Comparison of ENCODE assay signal across 16 cellular contexts in genomic region chr7:95479992-95480624, GRCh38.
A peak's percentile ranks its signal among the peaks of the same experiment; 100 is the strongest.
DNase-seq lines count a peak whose midpoint lies in the region; ATAC-seq and TF ChIP-seq lines count a peak whose summit lies in the region.
"Had no signal": no experiment of that assay in that cellular context is flagged by ENCODE, and none has a peak within 500 bp of the region (broad histone marks: within the 10 kb centered on the region; RNA-seq: fewer than 3 reads in every experiment).

No MANE protein-coding gene starts in this region.

- TF ChIP-seq CTCF in GM12865 (IDR thresholded peaks at IDR 0.05; ENCODE audit: insufficient read depth, low read depth, low read length, missing control alignments): no peak

- no peak overlapping the region for H3K4me3 ChIP-seq in GM12865 (ENCODE audit: low read depth, low read length)
- H3K4me3 ChIP-seq: mucosa of descending colon, transverse colon had no signal

- DNase-seq in GM12865 (ENCODE audit: low read depth) (peak; percentile 16), SKM-1 (lab: John Stamatoyannopoulos, UW; ENCODE audit: unreplicated experiment) (no peak), DMS53 treated with DMSO at 0.1 percent for 48 hours (lab: John Stamatoyannopoulos, UW; ENCODE audit: unreplicated experiment) (no peak), NCI-H774 (lab: John Stamatoyannopoulos, UW) (no peak), NCI-H2171 treated with DMSO at 0.1 percent for 48 hours (lab: John Stamatoyannopoulos, UW) (no peak)
- DNase-seq: activated CD4-positive, alpha-beta T cell treated with anti-CD3 and anti-CD28 coated beads, Interleukin-2, amount 10 ng/mL, durations not matched to agents 24 days and 14 days; amygdala; kidney; mucosa of descending colon; NCI-H1105 treated with DMSO at 0.1 percent for 48 hours; NCI-H510A; RPMI8226; transverse colon had no signal

- peak; percentile 77 for ATAC-seq in GM19351 (IDR thresholded peaks at IDR 0.05; ENCODE audit: unreplicated experiment)
- peak; percentile 52 for ATAC-seq in HG02588 (IDR thresholded peaks at IDR 0.05; ENCODE audit: unreplicated experiment)
- peak; percentile 79 for ATAC-seq in HG03378 (IDR thresholded peaks at IDR 0.05; ENCODE audit: unreplicated experiment)
- ATAC-seq: mucosa of descending colon had no signal
